28 cellular contexts compared by ENCODE assay signal in genomic region chr10:86003201-86003621, GRCh38.
"Had no signal": no experiment of that assay in that cellular context is flagged by ENCODE, and none has a peak within 500 bp of the region (broad histone marks: within the 10 kb centered on the region; RNA-seq: fewer than 3 reads in every experiment).

No MANE protein-coding gene starts in this region.

- H3K4me1 ChIP-seq: adrenal gland, left lung, prostate gland had no signal

- H3K27ac ChIP-seq: adrenal gland, cardiac muscle cell, left lung, neutrophil, prostate gland, testis, WERI-Rb-1 had no signal

- DNase-seq: activated CD4-positive, alpha-beta T cell treated with anti-CD3 and anti-CD28 coated beads for 48 hours; activated CD4-positive, alpha-beta T cell treated with anti-CD3 and anti-CD28 coated beads, Interleukin-2, amount 50 U/mL, for 48 hours; activated CD8-positive, alpha-beta memory T cell treated with anti-CD3 and anti-CD28 coated beads for 24 hours; activated effector memory CD4-positive, alpha-beta T cell treated with Interleukin-2 at 50 U/mL for 16 hours; activated naive CD4-positive, alpha-beta T cell treated with anti-CD3 and anti-CD28 coated beads for 36 hours; activated naive CD8-positive, alpha-beta T cell treated with anti-CD3 and anti-CD28 coated beads for 36 hours; aorta; endodermal cell; foreskin fibroblast; kidney glomerular epithelial cell; left lung; mucosa of descending colon; naive B cell; nephron progenitor cell; stimulated activated CD4-positive, alpha-beta T cell treated with anti-CD3 and anti-CD28 coated beads, Interleukin-12 subunit alpha, Interleukin-12 subunit beta, amount 100 ng/mL, for 4 hours; stimulated activated CD4-positive, alpha-beta T cell treated with anti-CD3 and anti-CD28 coated beads, Interleukin-4, amount 100 ng/mL, for 1 hour; stimulated activated naive CD8-positive, alpha-beta T cell treated with anti-CD3 and anti-CD28 coated beads, Interleukin-15, Interleukin-2, amounts not matched to agents 100 U/mL and 50 U/mL, for 24 hours; SW 1271; T-helper 9 cell; testis; trophoblast cell; WERI-Rb-1 had no signal

- H3K36me3 ChIP-seq: adrenal gland, cardiac muscle cell, left lung, neutrophil, prostate gland, WERI-Rb-1 had no signal

- H3K9me3 ChIP-seq: adrenal gland, left lung, mucosa of descending colon, neutrophil, prostate gland, testis had no signal

- H3K4me3 ChIP-seq: adrenal gland, cardiac muscle cell, left lung, mucosa of descending colon, prostate gland, testis had no signal

- H3K27me3 ChIP-seq: adrenal gland, cardiac muscle cell, left lung, testis had no signal

- ATAC-seq: activated CD4-positive, CD25-positive, alpha-beta regulatory T cell treated with anti-CD3 and anti-CD28 coated beads, Interleukin-2, amount 50 U/mL, for 24 hours; esophagus mucosa; left lung; mucosa of descending colon; stimulated activated naive CD8-positive, alpha-beta T cell treated with anti-CD3 and anti-CD28 coated beads, Interleukin-15, Interleukin-2, amounts not matched to agents 100 U/mL and 50 U/mL, for 24 hours had no signal
